8 cellular contexts compared by ENCODE assay signal in genomic region chr21:46636550-46637289, GRCh38. TPM values are rescaled to one million over a fixed set of nuclear protein-coding genes. Genes with fewer than 3 reads are reported as not detected.
DNase-seq lines count a peak whose midpoint lies in the region; ATAC-seq and TF ChIP-seq lines count a peak whose summit lies in the region.

No MANE protein-coding gene starts in this region.

- H3K9me3 Mint-ChIP-seq in T-helper 2 cell treated with Interferon-gamma antibody and Interleukin-4, amounts not matched to agents 5 μg/mL and 100 μg/mL, for 36 hours: no peaks in the 10 kb centered on the region

- H3K4me3 ChIP-seq in GM12865 (ENCODE audit: low read depth, low read length): peak overlapping the region; percentile 83
- H3K4me3 ChIP-seq in fibroblast of mammary gland (ENCODE audit: control insufficient read depth, low read depth, low read length): peak overlapping the region; percentile 95
- H3K4me3 ChIP-seq in sigmoid colon: peak overlapping the region; percentile 72 to 92 (median 90)

- H3K4me1 ChIP-seq in sigmoid colon: peaks cover 0 to 54% (median 42%) of the 10 kb centered on the region in 4 donors

- intact Hi-C loops in sigmoid colon (cut with DNase I): no loop called here

- peaks cover 0 to 13% (median 6%) of the 10 kb centered on the region in 4 donors for H3K36me3 ChIP-seq in sigmoid colon

- H3K4me3 Mint-ChIP-seq in T-helper 2 cell treated with Interferon-gamma antibody and Interleukin-4, amounts not matched to agents 5 μg/mL and 100 μg/mL, for 36 hours: peak overlapping the region; percentile 93

- H3K4me1 Mint-ChIP-seq in T-helper 2 cell treated with Interferon-gamma antibody and Interleukin-4, amounts not matched to agents 5 μg/mL and 100 μg/mL, for 36 hours (ENCODE audit: low read depth): peaks cover 59% of the 10 kb centered on the region

- TF ChIP-seq POLR2A in sigmoid colon (IDR thresholded peaks at IDR 0.05): no peak

- no peak for ATAC-seq in HG03159 (IDR thresholded peaks at IDR 0.05; ENCODE audit: unreplicated experiment)

- TF ChIP-seq CTCF in GM12865 (IDR thresholded peaks at IDR 0.05; ENCODE audit: insufficient read depth, low read depth, low read length, missing control alignments) (no peak), fibroblast of mammary gland (conservative IDR thresholded peaks at IDR 0.05; ENCODE audit: control insufficient read depth, insufficient read depth, low read depth, low read length) (no peak), sigmoid colon (IDR thresholded peaks at IDR 0.05) (no peak)

- no peaks in the 10 kb centered on the region for H3K9me3 ChIP-seq in sigmoid colon

- H3K27ac ChIP-seq in sigmoid colon: peak overlapping the region in 3 of 4 donors; percentile 91 to 98 (median 97)

- no peak for TF ChIP-seq EP300 in sigmoid colon (IDR thresholded peaks at IDR 0.05)

- H3K36me3 Mint-ChIP-seq in T-helper 2 cell treated with Interferon-gamma antibody and Interleukin-4, amounts not matched to agents 5 μg/mL and 100 μg/mL, for 36 hours (ENCODE audit: low read depth): peaks cover 36% of the 10 kb centered on the region

- 62 to 74% methylated on average over 7 of the region's 7 CpGs for WGBS in sigmoid colon, 2 donors

- H3K27me3 ChIP-seq in sigmoid colon: no peaks in the 10 kb centered on the region

- H3K27me3 Mint-ChIP-seq in T-helper 2 cell treated with Interferon-gamma antibody and Interleukin-4, amounts not matched to agents 5 μg/mL and 100 μg/mL, for 36 hours (ENCODE audit: low read depth): no peaks in the 10 kb centered on the region

- DNase-seq in GM12865 (ENCODE audit: low read depth): no peak
- DNase-seq in T-helper 2 cell treated with Interferon-gamma antibody and Interleukin-4, amounts not matched to agents 5 μg/mL and 100 μg/mL, for 36 hours (ENCODE audit: low spot score): no peak
- no peak for DNase-seq in fibroblast of mammary gland (ENCODE audit: low read depth)
- no peak for DNase-seq in sigmoid colon
- no peak for DNase-seq in AG08396 (ENCODE audit: low spot score)
- no peak for DNase-seq in NCI-H446 (lab: John Stamatoyannopoulos, UW)
- DNase-seq in activated CD8-positive, alpha-beta memory T cell treated with anti-CD3 and anti-CD28 coated beads, Interleukin-2, amount 50 U/mL, for 4 hours: no peak

- H3K27ac Mint-ChIP-seq in T-helper 2 cell treated with Interferon-gamma antibody and Interleukin-4, amounts not matched to agents 5 μg/mL and 100 μg/mL, for 36 hours: peak overlapping the region; percentile 92

RNA-seq across cellular contexts. Expression of gene PRMT2, which starts 1.2 kb away (rescaled TPM):
- total RNA-seq in sigmoid colon: 100 to 1,000 TPM in 3 of 4 donors, 10 to 100 TPM in 1; 85.7 to 128 (median 109) TPM
- polyA plus RNA-seq in sigmoid colon: 10 to 100 TPM; 68.0 to 96.1 (median 90.4) TPM

RNA-seq across cellular contexts. Expression of gene S100B, which starts 31.8 kb away (rescaled TPM):
- 100 to 1,000 TPM in 1 of 4 donors, 10 to 100 TPM in 3; 28.5 to 126 (median 41.0) TPM for total RNA-seq in sigmoid colon
- 10 to 100 TPM; 14.3 to 23.7 (median 20.4) TPM for polyA plus RNA-seq in sigmoid colon
